ENCODE assay signal across 8 cellular contexts in the genomic region with DNA sequence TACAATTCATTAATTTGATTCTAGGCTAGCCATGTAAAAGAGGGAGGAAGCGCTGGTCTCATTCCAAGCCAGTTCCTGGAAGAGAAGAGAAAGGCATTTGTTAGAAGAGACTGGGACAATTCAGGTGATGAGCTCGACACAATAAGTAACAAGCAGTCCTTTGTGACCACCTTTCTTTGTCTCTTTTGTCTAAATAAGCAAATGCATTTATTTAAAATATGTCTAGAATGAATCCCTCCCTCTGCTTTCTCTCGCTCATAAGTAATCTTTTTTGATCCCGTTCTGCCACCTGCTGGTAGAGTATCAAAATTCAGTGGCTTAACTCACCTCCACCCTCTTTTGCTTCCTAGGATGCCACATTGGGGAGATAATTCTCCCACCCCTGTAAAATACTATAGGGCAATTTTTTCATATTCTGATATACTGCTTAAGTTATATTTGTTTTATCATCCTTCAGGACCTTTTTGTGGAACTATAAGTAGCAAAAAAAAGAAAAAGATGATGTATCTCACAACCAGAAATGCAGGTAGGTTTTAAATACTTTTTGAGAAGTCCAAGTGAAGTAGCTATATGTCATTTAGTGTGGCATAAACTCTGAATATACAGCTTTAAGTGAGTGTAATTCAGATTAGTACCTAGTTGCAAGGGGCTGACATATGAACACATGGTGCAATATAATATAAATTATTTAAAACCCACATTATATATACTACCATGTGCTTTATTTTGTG.
DNase-seq lines count a peak whose midpoint lies in the region; ATAC-seq and TF ChIP-seq lines count a peak whose summit lies in the region.

No MANE protein-coding gene starts in this region.

- H3K27me3 Mint-ChIP-seq in activated T-helper 17 cell treated with anti-CD3 and anti-CD28 coated beads, Interleukin-2, amount 50 U/mL, for 72 hours, result no peaks in the 10 kb centered on the region

- no peak for TF ChIP-seq EP300 in Ishikawa (IDR thresholded peaks at IDR 0.05; ENCODE audit: borderline replicate concordance)

- no peaks in the 10 kb centered on the region for H3K9me2 ChIP-seq in OCI-LY1 (ENCODE audit: low read depth, low read length)

- 26 to 30% methylated on average over 4 of the region's 4 CpGs for WGBS in heart right ventricle, 2 donors

- ATAC-seq in activated T-helper 17 cell treated with anti-CD3 and anti-CD28 coated beads, Interleukin-2, amount 50 U/mL, for 72 hours (replicated peaks), result peak; percentile 45
- peak in 1 of 8 donors; percentile 29 for ATAC-seq in heart right ventricle

- DNase-seq in activated naive CD4-positive, alpha-beta T cell treated with Interleukin-2 at 50 U/mL for 16 hours, result peak; percentile 21
- DNase-seq in activated naive CD4-positive, alpha-beta T cell (lab: John Stamatoyannopoulos, UW), result no peak
- peak in 1 of 2 donors; percentile 24 for DNase-seq in heart right ventricle
- DNase-seq in skeletal muscle cell (ENCODE audit: low read depth), result peak; percentile 9
- DNase-seq in cortex of kidney (lab: John Stamatoyannopoulos, UW), result no peak

- no peak overlapping the region for H2AFZ ChIP-seq in OCI-LY1 (ENCODE audit: low read length)

- H3K36me3 Mint-ChIP-seq in activated T-helper 17 cell treated with anti-CD3 and anti-CD28 coated beads, Interleukin-2, amount 50 U/mL, for 72 hours (ENCODE audit: low read depth), result peaks cover 10% of the 10 kb centered on the region

- no peaks in the 10 kb centered on the region for H3K79me2 ChIP-seq in OCI-LY1 (ENCODE audit: insufficient read depth, low read length)

- H3K9me3 ChIP-seq in OCI-LY1 (ENCODE audit: low read length), result no peaks in the 10 kb centered on the region
- H3K9me3 ChIP-seq in heart right ventricle, result no peaks in the 10 kb centered on the region

- H3K27ac Mint-ChIP-seq in activated T-helper 17 cell treated with anti-CD3 and anti-CD28 coated beads, Interleukin-2, amount 50 U/mL, for 72 hours, result no peak overlapping the region

- H3K4me2 ChIP-seq in OCI-LY1 (ENCODE audit: low read length), result no peak overlapping the region

- H4K20me1 ChIP-seq in OCI-LY1 (ENCODE audit: insufficient read depth, low read length), result no peaks in the 10 kb centered on the region

- TF ChIP-seq CTCF in OCI-LY1 (IDR thresholded peaks at IDR 0.05; ENCODE audit: low read length), result peak; percentile 90
- peak; percentile 34 to 76 (median 68) for TF ChIP-seq CTCF in heart right ventricle (IDR thresholded peaks at IDR 0.05)

- H3K9ac ChIP-seq in OCI-LY1 (ENCODE audit: low read length), result no peak overlapping the region

- no peaks in the 10 kb centered on the region for H3K27me3 ChIP-seq in OCI-LY1 (ENCODE audit: insufficient read depth, low read length)
- no peaks in the 10 kb centered on the region for H3K27me3 ChIP-seq in heart right ventricle

- intact Hi-C loops in heart right ventricle (cut with DNase I), result loop anchor here in 8 of 10 donors (2.0 to 10.0 kb wide), 7 partner anchors 261 to 1101 kb away; no protein-coding TSS in a partner anchor

- no peaks in the 10 kb centered on the region for H3K4me1 Mint-ChIP-seq in activated T-helper 17 cell treated with anti-CD3 and anti-CD28 coated beads, Interleukin-2, amount 50 U/mL, for 72 hours

- H3F3A ChIP-seq in OCI-LY1 (ENCODE audit: insufficient read depth, low read length), result no peaks in the 10 kb centered on the region

- H3K9me3 Mint-ChIP-seq in activated T-helper 17 cell treated with anti-CD3 and anti-CD28 coated beads, Interleukin-2, amount 50 U/mL, for 72 hours, result no peaks in the 10 kb centered on the region

- H3K4me3 ChIP-seq in OCI-LY1 (ENCODE audit: low read depth, low read length, poor library complexity, severe bottlenecking) (no peak overlapping the region), heart right ventricle (no peak overlapping the region), skeletal muscle cell (ENCODE audit: low read depth, low read length) (no peak overlapping the region)

- H3K27ac ChIP-seq in OCI-LY1 (ENCODE audit: low read depth, low read length, poor library complexity, severe bottlenecking) (no peak overlapping the region), heart right ventricle (no peak overlapping the region)

- peak; percentile 75 for TF ChIP-seq RAD21 in Ishikawa (IDR thresholded peaks at IDR 0.05; ENCODE audit: low read depth)

- H3K4me1 ChIP-seq in OCI-LY1 (ENCODE audit: insufficient read depth, low read length, severe bottlenecking) (no peaks in the 10 kb centered on the region), heart right ventricle (peaks cover 0 to 16% (median 0%) of the 10 kb centered on the region in 9 donors)

- H3K4me3 Mint-ChIP-seq in activated T-helper 17 cell treated with anti-CD3 and anti-CD28 coated beads, Interleukin-2, amount 50 U/mL, for 72 hours, result no peak overlapping the region

- H3K36me3 ChIP-seq in OCI-LY1 (ENCODE audit: insufficient read depth, low read length) (peaks cover 19% of the 10 kb centered on the region; the same call in 1 of the 2 replicates), heart right ventricle (no peaks in the 10 kb centered on the region)

TF ChIP-seq in Ishikawa, 13 proteins besides CTCF, POLR2A, EP300 and RAD21:
- TF ChIP-seq TAF1 (IDR thresholded peaks at IDR 0.05; ENCODE audit: low read depth) (no peak), CREB1 (IDR thresholded peaks at IDR 0.05; ENCODE audit: low read depth) (no peak), EGR1 (IDR thresholded peaks at IDR 0.05) (no peak), YY1 (IDR thresholded peaks at IDR 0.05; ENCODE audit: low read depth) (no peak), CEBPB (IDR thresholded peaks at IDR 0.05) (no peak), ZBTB7A (IDR thresholded peaks at IDR 0.05; ENCODE audit: low read depth) (no peak), TCF12 (IDR thresholded peaks at IDR 0.05; ENCODE audit: low read depth) (no peak), FOXM1 (IDR thresholded peaks at IDR 0.05; ENCODE audit: borderline replicate concordance, low read depth) (no peak), TEAD4 (IDR thresholded peaks at IDR 0.05) (no peak), NFIC (IDR thresholded peaks at IDR 0.05) (no peak)
- TF ChIP-seq, protein P1, sequence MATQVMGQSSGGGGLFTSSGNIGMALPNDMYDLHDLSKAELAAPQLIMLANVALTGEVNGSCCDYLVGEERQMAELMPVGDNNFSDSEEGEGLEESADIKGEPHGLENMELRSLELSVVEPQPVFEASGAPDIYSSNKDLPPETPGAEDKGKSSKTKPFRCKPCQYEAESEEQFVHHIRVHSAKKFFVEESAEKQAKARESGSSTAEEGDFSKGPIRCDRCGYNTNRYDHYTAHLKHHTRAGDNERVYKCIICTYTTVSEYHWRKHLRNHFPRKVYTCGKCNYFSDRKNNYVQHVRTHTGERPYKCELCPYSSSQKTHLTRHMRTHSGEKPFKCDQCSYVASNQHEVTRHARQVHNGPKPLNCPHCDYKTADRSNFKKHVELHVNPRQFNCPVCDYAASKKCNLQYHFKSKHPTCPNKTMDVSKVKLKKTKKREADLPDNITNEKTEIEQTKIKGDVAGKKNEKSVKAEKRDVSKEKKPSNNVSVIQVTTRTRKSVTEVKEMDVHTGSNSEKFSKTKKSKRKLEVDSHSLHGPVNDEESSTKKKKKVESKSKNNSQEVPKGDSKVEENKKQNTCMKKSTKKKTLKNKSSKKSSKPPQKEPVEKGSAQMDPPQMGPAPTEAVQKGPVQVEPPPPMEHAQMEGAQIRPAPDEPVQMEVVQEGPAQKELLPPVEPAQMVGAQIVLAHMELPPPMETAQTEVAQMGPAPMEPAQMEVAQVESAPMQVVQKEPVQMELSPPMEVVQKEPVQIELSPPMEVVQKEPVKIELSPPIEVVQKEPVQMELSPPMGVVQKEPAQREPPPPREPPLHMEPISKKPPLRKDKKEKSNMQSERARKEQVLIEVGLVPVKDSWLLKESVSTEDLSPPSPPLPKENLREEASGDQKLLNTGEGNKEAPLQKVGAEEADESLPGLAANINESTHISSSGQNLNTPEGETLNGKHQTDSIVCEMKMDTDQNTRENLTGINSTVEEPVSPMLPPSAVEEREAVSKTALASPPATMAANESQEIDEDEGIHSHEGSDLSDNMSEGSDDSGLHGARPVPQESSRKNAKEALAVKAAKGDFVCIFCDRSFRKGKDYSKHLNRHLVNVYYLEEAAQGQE (IDR thresholded peaks at IDR 0.05; ENCODE audit: low read depth), result no peak
- TF ChIP-seq, protein P2, sequence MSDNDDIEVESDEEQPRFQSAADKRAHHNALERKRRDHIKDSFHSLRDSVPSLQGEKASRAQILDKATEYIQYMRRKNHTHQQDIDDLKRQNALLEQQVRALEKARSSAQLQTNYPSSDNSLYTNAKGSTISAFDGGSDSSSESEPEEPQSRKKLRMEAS (IDR thresholded peaks at IDR 0.05), result no peak
- TF ChIP-seq, protein P3, sequence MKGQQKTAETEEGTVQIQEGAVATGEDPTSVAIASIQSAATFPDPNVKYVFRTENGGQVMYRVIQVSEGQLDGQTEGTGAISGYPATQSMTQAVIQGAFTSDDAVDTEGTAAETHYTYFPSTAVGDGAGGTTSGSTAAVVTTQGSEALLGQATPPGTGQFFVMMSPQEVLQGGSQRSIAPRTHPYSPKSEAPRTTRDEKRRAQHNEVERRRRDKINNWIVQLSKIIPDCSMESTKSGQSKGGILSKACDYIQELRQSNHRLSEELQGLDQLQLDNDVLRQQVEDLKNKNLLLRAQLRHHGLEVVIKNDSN (IDR thresholded peaks at IDR 0.05), result no peak

Comparison
In these comparisons a context has a peak if more than half of its experiments do, and no peak if none do; other contexts are left out.
1. DNase-seq: peak in activated naive CD4-positive, alpha-beta T cell treated with Interleukin-2 at 50 U/mL for 16 hours (single experiment) and skeletal muscle cell (single experiment); none in activated naive CD4-positive, alpha-beta T cell (0 of 4) and cortex of kidney (single experiment).